ENCODE assay signal across 1 cellular context in genomic region chr17:57708401-57708800, GRCh38.
TF ChIP-seq lines count a peak whose summit lies in the region.

No MANE protein-coding gene starts in this region.

TF ChIP-seq in H1, 55 proteins besides CTCF, POLR2A, EP300 and RAD21:
- TF ChIP-seq YY1 (IDR thresholded peaks at IDR 0.05; ENCODE audit: low read depth, low read length) (no peak), EGR1 (IDR thresholded peaks at IDR 0.05; ENCODE audit: borderline replicate concordance, low read depth, low read length) (no peak), GTF2F1 (IDR thresholded peaks at IDR 0.05; ENCODE audit: borderline replicate concordance, low read depth, low read length) (no peak), CHD7 (IDR thresholded peaks at IDR 0.05; ENCODE audit: insufficient replicate concordance, low read length) (no peak), KDM4A (IDR thresholded peaks at IDR 0.05; ENCODE audit: low read depth, low read length, severe bottlenecking) (no peak), HDAC6 (IDR thresholded peaks at IDR 0.05; ENCODE audit: low read depth, low read length) (no peak), ASH2L (IDR thresholded peaks at IDR 0.05; ENCODE audit: low read length) (no peak), BRCA1 (IDR thresholded peaks at IDR 0.05; ENCODE audit: low read depth, low read length) (no peak), RXRA (IDR thresholded peaks at IDR 0.05; ENCODE audit: insufficient read depth, low read depth, low read length) (no peak), MAFK (IDR thresholded peaks at IDR 0.05; ENCODE audit: low read depth, low read length) (no peak), MAX (IDR thresholded peaks at IDR 0.05) (no peak)
